1 cellular context compared by ENCODE assay signal in the genomic region with DNA sequence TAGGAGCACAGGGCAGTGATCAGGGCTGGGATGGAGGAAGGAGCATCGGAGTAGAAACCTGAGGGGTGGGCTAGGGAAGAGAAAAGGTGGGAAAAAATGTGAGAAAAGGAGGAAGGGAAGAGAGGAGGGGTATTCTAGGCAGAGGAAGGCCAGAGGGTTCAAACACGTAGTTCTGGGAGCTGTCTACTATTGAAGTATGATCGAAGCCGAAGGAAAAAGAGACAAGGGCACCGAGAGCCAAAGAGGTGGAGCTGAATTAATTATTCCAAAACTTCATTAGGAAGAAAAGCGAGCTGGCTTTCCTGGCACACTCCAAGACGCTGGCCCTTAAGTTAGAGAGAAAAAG.
TF ChIP-seq lines count a peak whose summit lies in the region.

No MANE protein-coding gene starts in this region.

TF ChIP-seq in neural cell, 6 proteins besides CTCF, POLR2A, EP300 and RAD21:
- no peak for TF ChIP-seq SMC3 (conservative IDR thresholded peaks at IDR 0.05; ENCODE audit: poor library complexity)
- TF ChIP-seq TAF1 (IDR thresholded peaks at IDR 0.05; ENCODE audit: low read depth), result no peak
- no peak for TF ChIP-seq POLR2AphosphoS5 (IDR thresholded peaks at IDR 0.05)
- no peak for TF ChIP-seq REST (IDR thresholded peaks at IDR 0.05; ENCODE audit: borderline replicate concordance)
- no peak for TF ChIP-seq EZH2 (IDR thresholded peaks at IDR 0.05; ENCODE audit: borderline replicate concordance, insufficient read depth, low read length, poor library complexity, severe bottlenecking)
- no peak for TF ChIP-seq MXI1 (conservative IDR thresholded peaks at IDR 0.05; ENCODE audit: poor library complexity, severe bottlenecking)
